ENCODE assay signal across 8 cellular contexts in genomic region chrX:153411988-153412574, GRCh38. TPM values are rescaled to one million over a fixed set of nuclear protein-coding genes. Genes with fewer than 3 reads are reported as not detected.
DNase-seq lines count a peak whose midpoint lies in the region; ATAC-seq and TF ChIP-seq lines count a peak whose summit lies in the region.

No MANE protein-coding gene starts in this region.

- peak overlapping the region; percentile 47 to 52 for H3K4me3 ChIP-seq in vagina
- no peak overlapping the region for H3K4me3 ChIP-seq in lower leg skin (ENCODE audit: low read depth, poor library complexity, severe bottlenecking)
- no peak overlapping the region for H3K4me3 ChIP-seq in body of pancreas

- DNase-seq in stimulated activated naive CD8-positive, alpha-beta T cell treated with anti-CD3 and anti-CD28 coated beads, Interleukin-15, Interleukin-2, amounts not matched to agents 100 U/mL and 50 U/mL, for 24 hours: no peak
- peak; percentile 24 for DNase-seq in kidney tubule cell (ENCODE audit: low spot score)
- DNase-seq in vagina (ENCODE audit: extremely low spot score in 2 of 2): no peak
- no peak for DNase-seq in lower leg skin (ENCODE audit: low spot score in 2 of 2)
- no peak for DNase-seq in body of pancreas

- no peaks in the 10 kb centered on the region for H3K27me3 Mint-ChIP-seq in stimulated activated naive CD8-positive, alpha-beta T cell treated with anti-CD3 and anti-CD28 coated beads, Interleukin-15, Interleukin-2, amounts not matched to agents 100 ng/mL and 50 ng/mL, for 24 hours
- no peaks in the 10 kb centered on the region for H3K27me3 Mint-ChIP-seq in activated T-helper 17 cell treated with anti-CD3 and anti-CD28 coated beads, Interleukin-2, amount 50 U/mL, for 72 hours

- peaks cover 8% of the 10 kb centered on the region for H3K4me1 ChIP-seq in vagina
- peaks cover 8% of the 10 kb centered on the region for H3K4me1 ChIP-seq in body of pancreas

- H3K9me3 ChIP-seq in vagina: no peaks in the 10 kb centered on the region
- H3K9me3 ChIP-seq in body of pancreas: no peaks in the 10 kb centered on the region

- H3K36me3 Mint-ChIP-seq in stimulated activated naive CD8-positive, alpha-beta T cell treated with anti-CD3 and anti-CD28 coated beads, Interleukin-15, Interleukin-2, amounts not matched to agents 100 ng/mL and 50 ng/mL, for 24 hours (ENCODE audit: low read depth): no peaks in the 10 kb centered on the region
- no peaks in the 10 kb centered on the region for H3K36me3 Mint-ChIP-seq in activated T-helper 17 cell treated with anti-CD3 and anti-CD28 coated beads, Interleukin-2, amount 50 U/mL, for 72 hours (ENCODE audit: low read depth)

- WGBS in lower leg skin, 2 donors: 35 to 62% methylated on average over 13 to 17 of the region's 17 CpGs
- WGBS in body of pancreas, 2 donors: 49 to 60% methylated on average over 13 to 17 of the region's 17 CpGs

- intact Hi-C loops in vagina (cut with DNase I): no loop called here
- intact Hi-C loops in lower leg skin (cut with DNase I; ENCODE audit: low total_unique reads): no loop called here
- intact Hi-C loops in body of pancreas (cut with DNase I): no loop called here

- TF ChIP-seq POLR2A in vagina (IDR thresholded peaks at IDR 0.05): no peak
- no peak for TF ChIP-seq POLR2A in lower leg skin (IDR thresholded peaks at IDR 0.05)
- TF ChIP-seq POLR2A in body of pancreas (IDR thresholded peaks at IDR 0.05): no peak

- H3K9me3 Mint-ChIP-seq in stimulated activated naive CD8-positive, alpha-beta T cell treated with anti-CD3 and anti-CD28 coated beads, Interleukin-15, Interleukin-2, amounts not matched to agents 100 ng/mL and 50 ng/mL, for 24 hours: no peaks in the 10 kb centered on the region
- no peaks in the 10 kb centered on the region for H3K9me3 Mint-ChIP-seq in activated T-helper 17 cell treated with anti-CD3 and anti-CD28 coated beads, Interleukin-2, amount 50 U/mL, for 72 hours

- peaks cover 8% of the 10 kb centered on the region for H3K4me1 Mint-ChIP-seq in stimulated activated naive CD8-positive, alpha-beta T cell treated with anti-CD3 and anti-CD28 coated beads, Interleukin-15, Interleukin-2, amounts not matched to agents 100 ng/mL and 50 ng/mL, for 24 hours (ENCODE audit: low read depth)
- peaks cover 7% of the 10 kb centered on the region for H3K4me1 Mint-ChIP-seq in activated T-helper 17 cell treated with anti-CD3 and anti-CD28 coated beads, Interleukin-2, amount 50 U/mL, for 72 hours

- TF ChIP-seq CTCF in vagina (IDR thresholded peaks at IDR 0.05) (no peak), lower leg skin (IDR thresholded peaks at IDR 0.05) (no peak), body of pancreas (IDR thresholded peaks at IDR 0.05) (no peak)

- H3K4me3 Mint-ChIP-seq in stimulated activated naive CD8-positive, alpha-beta T cell treated with anti-CD3 and anti-CD28 coated beads, Interleukin-15, Interleukin-2, amounts not matched to agents 100 ng/mL and 50 ng/mL, for 24 hours: peak overlapping the region; percentile 80
- H3K4me3 Mint-ChIP-seq in activated T-helper 17 cell treated with anti-CD3 and anti-CD28 coated beads, Interleukin-2, amount 50 U/mL, for 72 hours: peak overlapping the region; percentile 81

- no peak overlapping the region for H3K27ac ChIP-seq in vagina
- no peak overlapping the region for H3K27ac ChIP-seq in body of pancreas

- ATAC-seq in stimulated activated naive CD8-positive, alpha-beta T cell treated with anti-CD3 and anti-CD28 coated beads, Interleukin-15, Interleukin-2, amounts not matched to agents 100 U/mL and 50 U/mL, for 24 hours: no peak
- ATAC-seq in activated T-helper 17 cell treated with anti-CD3 and anti-CD28 coated beads, Interleukin-2, amount 50 U/mL, for 72 hours (replicated peaks): no peak
- ATAC-seq in body of pancreas (no peak), HG02623 (IDR thresholded peaks at IDR 0.05; ENCODE audit: unreplicated experiment) (no peak)

- no peaks in the 10 kb centered on the region for H3K27me3 ChIP-seq in vagina
- no peaks in the 10 kb centered on the region for H3K27me3 ChIP-seq in body of pancreas

- no peaks in the 10 kb centered on the region for H3K36me3 ChIP-seq in vagina
- no peaks in the 10 kb centered on the region for H3K36me3 ChIP-seq in body of pancreas (replicated peaks in 1 of 2; ENCODE audit: insufficient read depth in 1 of 2, low read depth in 2 of 2)

- H3K27ac Mint-ChIP-seq in stimulated activated naive CD8-positive, alpha-beta T cell treated with anti-CD3 and anti-CD28 coated beads, Interleukin-15, Interleukin-2, amounts not matched to agents 100 ng/mL and 50 ng/mL, for 24 hours: no peak overlapping the region
- peak overlapping the region; percentile 84 for H3K27ac Mint-ChIP-seq in activated T-helper 17 cell treated with anti-CD3 and anti-CD28 coated beads, Interleukin-2, amount 50 U/mL, for 72 hours

RNA-seq across cellular contexts. Expression of gene ZFP92, which starts 0.8 kb away (rescaled TPM):
- 1 to 10 TPM; 2.0 to 2.8 TPM for total RNA-seq in activated T-helper 17 cell treated with anti-CD3 and anti-CD28 coated beads, Interleukin-2, amount 50 U/mL, for 72 hours
- 0.25 TPM for total RNA-seq in vagina
- total RNA-seq in lower leg skin: under 1 TPM in 3 of 4 donors, not detected in 1; 0.08 to 0.68 (median 0.20) TPM
- under 1 TPM; 0.33 to 0.78 TPM for total RNA-seq in body of pancreas

RNA-seq across cellular contexts. Expression of gene PNMA6E, which starts 10.9 kb away (rescaled TPM):
- total RNA-seq in activated T-helper 17 cell treated with anti-CD3 and anti-CD28 coated beads, Interleukin-2, amount 50 U/mL, for 72 hours: not detected
- total RNA-seq in vagina (not detected), lower leg skin (under 1 TPM in 2 of 4 donors, not detected in 2; 0.13 to 0.20 TPM), body of pancreas (not detected)

RNA-seq across cellular contexts. Expression of gene TREX2, which starts 33.8 kb away (rescaled TPM):
- total RNA-seq in activated T-helper 17 cell treated with anti-CD3 and anti-CD28 coated beads, Interleukin-2, amount 50 U/mL, for 72 hours: 1 to 10 TPM; 2.5 TPM
- 9.6 TPM for total RNA-seq in vagina
- 100 to 1,000 TPM in 2 of 4 donors, 10 to 100 TPM in 2; 76.4 to 129 (median 112) TPM for total RNA-seq in lower leg skin
- 1 to 10 TPM; 1.0 to 1.6 TPM for total RNA-seq in body of pancreas

RNA-seq across cellular contexts. Expression of gene HAUS7, which starts 58.3 kb away (rescaled TPM):
- 10 to 100 TPM; 21.2 to 67.4 TPM for total RNA-seq in activated T-helper 17 cell treated with anti-CD3 and anti-CD28 coated beads, Interleukin-2, amount 50 U/mL, for 72 hours
- 17.7 TPM for total RNA-seq in vagina
- total RNA-seq in lower leg skin: 10 to 100 TPM in 3 of 4 donors, 1 to 10 TPM in 1; 2.7 to 24.2 (median 13.6) TPM
- total RNA-seq in body of pancreas: 10 to 100 TPM in 1 of 2 donors, 1 to 10 TPM in 1; 3.1 to 38.2 TPM

Comparison
In these comparisons a context has a peak if more than half of its experiments do, and no peak if none do; other contexts are left out.
1. H3K4me3 ChIP-seq: peak in vagina (2 of 2); none in lower leg skin (single experiment) and body of pancreas (0 of 2).